ENCODE assay signal across 14 cellular contexts in genomic region chr5:37905230-37905629, GRCh38.
A peak's percentile ranks its signal among the peaks of the same experiment; 100 is the strongest.
DNase-seq lines count a peak whose midpoint lies in the region; ATAC-seq and TF ChIP-seq lines count a peak whose summit lies in the region.
"Had no signal": no experiment of that assay in that cellular context is flagged by ENCODE, and none has a peak within 500 bp of the region (broad histone marks: within the 10 kb centered on the region; RNA-seq: fewer than 3 reads in every experiment).

No MANE protein-coding gene starts in this region.

- H3K36me3 ChIP-seq in PC-9 (ENCODE audit: low read depth) = no peaks in the 10 kb centered on the region

- POLR2A ChIA-PET in WTC11 (lab: Charles Lee) (no interaction called here), PC-9 (lab: Charles Lee; ENCODE audit: unreplicated experiment) (no interaction called here)

- no peaks in the 10 kb centered on the region for H4K20me1 ChIP-seq in PC-9 (ENCODE audit: insufficient read depth)

- H3K79me2 ChIP-seq in PC-9 (ENCODE audit: low read depth) = no peaks in the 10 kb centered on the region

- H3K36me3 Mint-ChIP-seq in WTC11 = peaks cover 3% of the 10 kb centered on the region
- H3K36me3 Mint-ChIP-seq: CD4-positive, alpha-beta memory T cell had no signal

- H3K4me1 ChIP-seq in PC-9 (replicated peaks; ENCODE audit: insufficient read depth) = no peaks in the 10 kb centered on the region

- no peak overlapping the region for H3K27ac ChIP-seq in PC-9

- H3K27me3 Mint-ChIP-seq in WTC11 (ENCODE audit: low read depth) = no peaks in the 10 kb centered on the region

- H3K4me3 Mint-ChIP-seq in WTC11 = no peak overlapping the region
- H3K4me3 Mint-ChIP-seq: CD4-positive, alpha-beta memory T cell had no signal

- H3K9me3 ChIP-seq in PC-9 (ENCODE audit: insufficient read depth, low read depth) = no peaks in the 10 kb centered on the region; the same call in 1 of the 2 replicates

- H2AFZ ChIP-seq in PC-9 = no peak overlapping the region

- TF ChIP-seq RAD21 in Ishikawa (IDR thresholded peaks at IDR 0.05; ENCODE audit: low read depth) = no peak

- TF ChIP-seq CTCF in WTC11 (IDR thresholded peaks at IDR 0.05) (no peak), PC-9 (conservative IDR thresholded peaks at IDR 0.05) (no peak)

- CTCF ChIA-PET in WTC11 (lab: Charles Lee) = no interaction called here
- CTCF ChIA-PET in PC-9 (lab: Charles Lee) = no interaction called here

- no peak overlapping the region for H3K27ac Mint-ChIP-seq in WTC11
- H3K27ac Mint-ChIP-seq: CD4-positive, alpha-beta memory T cell had no signal

- peaks cover 14% of the 10 kb centered on the region; the same call in 1 of the 2 replicates for H3K27me3 ChIP-seq in PC-9 (ENCODE audit: insufficient read depth, low read depth)

- ATAC-seq in WTC11 = no peak
- no peak for ATAC-seq in SK-N-SH treated with all-trans-retinoic acid at 6 μM for 48 hours

- no peak for TF ChIP-seq EP300 in Ishikawa (IDR thresholded peaks at IDR 0.05; ENCODE audit: borderline replicate concordance)

- no peaks in the 10 kb centered on the region for H3K4me1 Mint-ChIP-seq in WTC11
- H3K4me1 Mint-ChIP-seq: CD4-positive, alpha-beta memory T cell had no signal

- no peaks in the 10 kb centered on the region for H3K9me2 ChIP-seq in PC-9 (ENCODE audit: insufficient read depth)

- no peak overlapping the region for H3K4me3 ChIP-seq in PC-9

- BruUV-seq in PC-9 (replicated peaks; lab: Mats Ljungman, UMichigan) = no TSS peak

- H3K4me2 ChIP-seq in PC-9 = no peak overlapping the region

- peak; percentile 12 for DNase-seq in SIG-M5 treated with dmso at 0.1 percent for 504 hours (lab: John Stamatoyannopoulos, UW; ENCODE audit: unreplicated experiment)
- DNase-seq in SIG-M5 (lab: John Stamatoyannopoulos, UW) = no peak
- no peak for DNase-seq in WTC11 (ENCODE audit: low spot score)
- DNase-seq in PC-9 = no peak
- DNase-seq: C1 segment of cervical spinal cord; Calu3; CD4-positive, alpha-beta memory T cell; COR-L47; DND-41; GOT3; H7; HCEC 1CT had no signal

- no peaks in the 10 kb centered on the region for H3F3A ChIP-seq in PC-9 (ENCODE audit: insufficient read depth, low read depth)

- intact Hi-C loops in PC-9 (cut with micrococcal nuclease; ENCODE audit: unreplicated experiment) = no loop called here

- H3K9me3 Mint-ChIP-seq in WTC11 = peaks cover 29% of the 10 kb centered on the region

TF ChIP-seq in Ishikawa, 13 proteins besides CTCF, POLR2A, EP300 and RAD21:
- TF ChIP-seq YY1 (IDR thresholded peaks at IDR 0.05; ENCODE audit: low read depth) = no peak
- TF ChIP-seq CEBPB (IDR thresholded peaks at IDR 0.05) = peak; percentile 55
TF ChIP-seq in Ishikawa: peak in this region for 1.

TF ChIP-seq in WTC11, 78 proteins besides CTCF, POLR2A, EP300 and RAD21:
- TF ChIP-seq NR1H2 (CRISPR knock-in tag; IDR thresholded peaks at IDR 0.05) (no peak), GABPB1 (CRISPR knock-in tag; IDR thresholded peaks at IDR 0.05) (0 out of 2 replicates have a peak, but pooled peaks have one; percentile 50)

TF ChIP-seq in SK-N-SH treated with all-trans-retinoic acid at 6 μM for 48 hours, 23 proteins besides CTCF, POLR2A, EP300 and RAD21:
- no peak for TF ChIP-seq ZFP30 (CRISPR knock-in tag; IDR thresholded peaks at IDR 0.05)
- TF ChIP-seq CSRNP3 (CRISPR knock-in tag; IDR thresholded peaks at IDR 0.05) = no peak
- TF ChIP-seq TCF4 (CRISPR knock-in tag; IDR thresholded peaks at IDR 0.05; ENCODE audit: borderline replicate concordance) = no peak
- no peak for TF ChIP-seq ZNF70 (CRISPR knock-in tag; IDR thresholded peaks at IDR 0.05)
- no peak for TF ChIP-seq CSDC2 (CRISPR knock-in tag; IDR thresholded peaks at IDR 0.05)
- TF ChIP-seq SNAI2 (CRISPR knock-in tag; IDR thresholded peaks at IDR 0.05) = no peak
- no peak for TF ChIP-seq PPARA (CRISPR knock-in tag; IDR thresholded peaks at IDR 0.05; ENCODE audit: borderline replicate concordance)
